In genomic region chr20:7078804-7079203, GRCh38 we compare ENCODE assay signal across 39 cellular contexts.
"Had no signal": no experiment of that assay in that cellular context is flagged by ENCODE, and none has a peak within 500 bp of the region (broad histone marks: within the 10 kb centered on the region; RNA-seq: fewer than 3 reads in every experiment).

No MANE protein-coding gene starts in this region.

- DNase-seq: activated effector memory CD4-positive, alpha-beta T cell treated with anti-CD3 and anti-CD28 coated beads, Interleukin-2, amount 50 U/mL, for 16 hours; activated effector memory CD4-positive, alpha-beta T cell treated with Interleukin-2 at 50 U/mL for 16 hours; activated gamma-delta T cell; activated gamma-delta T cell treated with Interleukin-2 at 50 U/mL for 16 hours; activated naive CD4-positive, alpha-beta T cell; activated naive CD4-positive, alpha-beta T cell treated with anti-CD3 and anti-CD28 coated beads for 36 hours; activated naive CD4-positive, alpha-beta T cell treated with anti-CD3 and anti-CD28 coated beads, Interleukin-2, amount 10 ng/mL, durations not matched to agents 7 days and 5 days; activated naive CD4-positive, alpha-beta T cell treated with anti-CD3 and anti-CD28 coated beads, Interleukin-2, amount 50 U/mL, for 16 hours; activated naive CD4-positive, alpha-beta T cell treated with Interleukin-2 at 50 U/mL for 16 hours; activated naive CD8-positive, alpha-beta T cell treated with anti-CD3 and anti-CD28 coated beads for 36 hours; activated naive CD8-positive, alpha-beta T cell treated with anti-CD3 and anti-CD28 coated beads, Interleukin-2, amount 10 ng/mL, durations not matched to agents 7 days and 5 days; activated naive CD8-positive, alpha-beta T cell treated with anti-CD3 and anti-CD28 coated beads, Interleukin-2, amount 50 U/mL, for 24 hours; activated T-cell treated with anti-CD3 and anti-CD28 coated beads, Interleukin-2, amount 50 U/mL, for 24 hours; activated T-cell treated with anti-CD3 and anti-CD28 coated beads, Interleukin-2, amount 50 U/mL, for 4 hours; activated T-cell treated with anti-CD3 and anti-CD28 coated beads, Interleukin-2, amount 50 U/mL, for 48 hours; activated T-cell treated with anti-CD3 and anti-CD28 coated beads, Interleukin-2, amount 50 U/mL, for 72 hours; adrenal gland; amniotic stem cell; amygdala; anterior cingulate cortex; aorta; body of pancreas; brain microvascular endothelial cell; caudate nucleus; central memory CD4-positive, alpha-beta T cell; cerebellar nuclear complex had no signal

- H3K4me3 ChIP-seq: adrenal gland, ascending aorta, body of pancreas, breast epithelium, cardiac muscle cell had no signal

- FAIRE-seq: astrocyte, bronchial epithelial cell had no signal

- H3K27me3 Mint-ChIP-seq: activated naive CD4-positive, alpha-beta T cell treated with anti-CD3 and anti-CD28 coated beads, Interleukin-2, amount 10 ng/mL, durations not matched to agents 7 days and 5 days; activated naive CD4-positive, alpha-beta T cell treated with anti-CD3 and anti-CD28 coated beads, Interleukin-2, amount 50 U/mL, for 24 hours; activated naive CD8-positive, alpha-beta T cell; activated naive CD8-positive, alpha-beta T cell treated with anti-CD3 and anti-CD28 coated beads for 36 hours; activated naive CD8-positive, alpha-beta T cell treated with anti-CD3 and anti-CD28 coated beads, Interleukin-2, amount 10 ng/mL, durations not matched to agents 7 days and 5 days; activated naive CD8-positive, alpha-beta T cell treated with anti-CD3 and anti-CD28 coated beads, Interleukin-2, amount 50 U/mL, for 24 hours; activated T-cell treated with anti-CD3 and anti-CD28 coated beads, Interleukin-2, amount 50 U/mL, for 24 hours; activated T-helper 17 cell treated with anti-CD3 and anti-CD28 coated beads, Interleukin-2, amount 50 U/mL, for 72 hours; central memory CD8-positive, alpha-beta T cell had no signal

- H3K9me3 ChIP-seq: adrenal gland, ascending aorta, body of pancreas, breast epithelium had no signal

- ATAC-seq: activated naive CD4-positive, alpha-beta T cell treated with anti-CD3 and anti-CD28 coated beads, Interleukin-2, amount 50 U/mL, for 72 hours; activated naive CD8-positive, alpha-beta T cell treated with anti-CD3 and anti-CD28 coated beads, Interleukin-2, amount 50 U/mL, for 24 hours; activated T-cell treated with anti-CD3 and anti-CD28 coated beads, Interleukin-2, amount 50 U/mL, for 4 hours; activated T-cell treated with anti-CD3 and anti-CD28 coated beads, Interleukin-2, amount 50 U/mL, for 72 hours; activated T-helper 17 cell treated with anti-CD3 and anti-CD28 coated beads, Interleukin-2, amount 50 U/mL, for 72 hours; body of pancreas had no signal

- H3K27ac ChIP-seq: adrenal gland, ascending aorta, body of pancreas, brain microvascular endothelial cell, breast epithelium, cardiac muscle cell had no signal

- H3K36me3 ChIP-seq: adrenal gland, ascending aorta, brain microvascular endothelial cell, breast epithelium, cardiac muscle cell had no signal

- H3K27ac Mint-ChIP-seq: activated naive CD4-positive, alpha-beta T cell treated with anti-CD3 and anti-CD28 coated beads for 36 hours; activated naive CD4-positive, alpha-beta T cell treated with anti-CD3 and anti-CD28 coated beads, Interleukin-2, amount 10 ng/mL, durations not matched to agents 7 days and 5 days; activated naive CD4-positive, alpha-beta T cell treated with anti-CD3 and anti-CD28 coated beads, Interleukin-2, amount 50 U/mL, for 24 hours; activated naive CD4-positive, alpha-beta T cell treated with anti-CD3 and anti-CD28 coated beads, Interleukin-2, amount 50 U/mL, for 72 hours; activated naive CD8-positive, alpha-beta T cell; activated naive CD8-positive, alpha-beta T cell treated with anti-CD3 and anti-CD28 coated beads for 36 hours; activated naive CD8-positive, alpha-beta T cell treated with anti-CD3 and anti-CD28 coated beads, Interleukin-2, amount 10 ng/mL, durations not matched to agents 7 days and 5 days; activated naive CD8-positive, alpha-beta T cell treated with anti-CD3 and anti-CD28 coated beads, Interleukin-2, amount 50 U/mL, for 24 hours; activated T-cell treated with anti-CD3 and anti-CD28 coated beads, Interleukin-2, amount 50 U/mL, for 24 hours; activated T-cell treated with anti-CD3 and anti-CD28 coated beads, Interleukin-2, amount 50 U/mL, for 72 hours; activated T-helper 1 cell treated with anti-CD3 and anti-CD28 coated beads, Interleukin-12 subunit alpha, Interleukin-12 subunit beta, Interleukin-2, Interleukin-4 antibody, amounts not matched to agents 30 ng/mL and 10 ng/mL and 1 ng/mL, durations not matched to agents 14 hours and 24 hours and 36 hours; activated T-helper 17 cell treated with anti-CD3 and anti-CD28 coated beads, Interleukin-2, amount 50 U/mL, for 72 hours; activated T-helper 2 cell treated with anti-CD3 and anti-CD28 coated beads, Interferon-gamma antibody, Interleukin-2, Interleukin-4, amounts not matched to agents 10 μg/mL and 5 μg/mL and 100 μg/mL, durations not matched to agents 14 hours and 24 hours and 36 hours; brain had no signal

- H3K36me3 Mint-ChIP-seq: activated naive CD4-positive, alpha-beta T cell treated with anti-CD3 and anti-CD28 coated beads, Interleukin-2, amount 10 ng/mL, durations not matched to agents 7 days and 5 days; activated naive CD4-positive, alpha-beta T cell treated with anti-CD3 and anti-CD28 coated beads, Interleukin-2, amount 50 U/mL, for 24 hours; activated naive CD4-positive, alpha-beta T cell treated with anti-CD3 and anti-CD28 coated beads, Interleukin-2, amount 50 U/mL, for 72 hours; activated naive CD8-positive, alpha-beta T cell; activated naive CD8-positive, alpha-beta T cell treated with anti-CD3 and anti-CD28 coated beads for 36 hours; activated naive CD8-positive, alpha-beta T cell treated with anti-CD3 and anti-CD28 coated beads, Interleukin-2, amount 10 ng/mL, durations not matched to agents 7 days and 5 days; brain had no signal

- H3K4me3 Mint-ChIP-seq: activated naive CD4-positive, alpha-beta T cell treated with anti-CD3 and anti-CD28 coated beads for 36 hours; activated naive CD4-positive, alpha-beta T cell treated with anti-CD3 and anti-CD28 coated beads, Interleukin-2, amount 10 ng/mL, durations not matched to agents 7 days and 5 days; activated naive CD4-positive, alpha-beta T cell treated with anti-CD3 and anti-CD28 coated beads, Interleukin-2, amount 50 U/mL, for 24 hours; activated naive CD8-positive, alpha-beta T cell; activated naive CD8-positive, alpha-beta T cell treated with anti-CD3 and anti-CD28 coated beads for 36 hours; activated naive CD8-positive, alpha-beta T cell treated with anti-CD3 and anti-CD28 coated beads, Interleukin-2, amount 10 ng/mL, durations not matched to agents 7 days and 5 days; activated naive CD8-positive, alpha-beta T cell treated with anti-CD3 and anti-CD28 coated beads, Interleukin-2, amount 50 U/mL, for 24 hours; activated T-cell treated with anti-CD3 and anti-CD28 coated beads, Interleukin-2, amount 50 U/mL, for 24 hours; activated T-cell treated with anti-CD3 and anti-CD28 coated beads, Interleukin-2, amount 50 U/mL, for 4 hours; activated T-cell treated with anti-CD3 and anti-CD28 coated beads, Interleukin-2, amount 50 U/mL, for 72 hours; activated T-helper 1 cell treated with anti-CD3 and anti-CD28 coated beads, Interleukin-12 subunit alpha, Interleukin-12 subunit beta, Interleukin-2, Interleukin-4 antibody, amounts not matched to agents 30 ng/mL and 10 ng/mL and 1 ng/mL, durations not matched to agents 14 hours and 24 hours and 36 hours; activated T-helper 17 cell treated with anti-CD3 and anti-CD28 coated beads, Interleukin-2, amount 50 U/mL, for 72 hours; brain; central memory CD8-positive, alpha-beta T cell had no signal

- H3K9me3 Mint-ChIP-seq: activated T-helper 1 cell treated with anti-CD3 and anti-CD28 coated beads, Interleukin-12 subunit alpha, Interleukin-12 subunit beta, Interleukin-2, Interleukin-4 antibody, amounts not matched to agents 30 ng/mL and 10 ng/mL and 1 ng/mL, durations not matched to agents 14 hours and 24 hours and 36 hours; brain had no signal

- H3K4me1 ChIP-seq: adrenal gland, ascending aorta, body of pancreas, breast epithelium had no signal

- H3K27me3 ChIP-seq: adrenal gland, ascending aorta, body of pancreas, brain microvascular endothelial cell, breast epithelium, cardiac muscle cell had no signal

- H3K4me1 Mint-ChIP-seq: activated naive CD4-positive, alpha-beta T cell treated with anti-CD3 and anti-CD28 coated beads, Interleukin-2, amount 10 ng/mL, durations not matched to agents 7 days and 5 days; activated naive CD4-positive, alpha-beta T cell treated with anti-CD3 and anti-CD28 coated beads, Interleukin-2, amount 50 U/mL, for 24 hours; activated naive CD8-positive, alpha-beta T cell treated with anti-CD3 and anti-CD28 coated beads for 36 hours; activated naive CD8-positive, alpha-beta T cell treated with anti-CD3 and anti-CD28 coated beads, Interleukin-2, amount 10 ng/mL, durations not matched to agents 7 days and 5 days; activated naive CD8-positive, alpha-beta T cell treated with anti-CD3 and anti-CD28 coated beads, Interleukin-2, amount 50 U/mL, for 24 hours; activated T-helper 17 cell treated with anti-CD3 and anti-CD28 coated beads, Interleukin-2, amount 50 U/mL, for 72 hours; brain; central memory CD8-positive, alpha-beta T cell had no signal
